ENCODE assay signal across 1 cellular context in genomic region chr9:134443169-134444039, GRCh38.
TF ChIP-seq lines count a peak whose summit lies in the region.

No MANE protein-coding gene starts in this region.

TF ChIP-seq in HepG2, 621 proteins besides CTCF, POLR2A, EP300 and RAD21 (continued from another document and continues in another):
- TF ChIP-seq AHDC1 (CRISPR knock-in tag; IDR thresholded peaks at IDR 0.05; ENCODE audit: borderline replicate concordance) = no peak
- TF ChIP-seq IKZF5 (CRISPR knock-in tag; IDR thresholded peaks at IDR 0.05) = no peak
- peak; percentile 60; the same call in 1 of the 2 replicates for TF ChIP-seq ZNF784 (CRISPR knock-in tag; IDR thresholded peaks at IDR 0.05; ENCODE audit: borderline replicate concordance)
- peak; percentile 39; the same call in 1 of the 2 replicates for TF ChIP-seq TGIF2 (CRISPR knock-in tag; IDR thresholded peaks at IDR 0.05)
- TF ChIP-seq ATF6 (CRISPR knock-in tag; conservative IDR thresholded peaks at IDR 0.05) = 0 out of 2 replicates have a peak, but pooled peaks have one; percentile 57
- no peak for TF ChIP-seq PLRG1 (conservative IDR thresholded peaks at IDR 0.05)
- TF ChIP-seq TEAD3 (CRISPR knock-in tag; optimal IDR thresholded peaks at IDR 0.05; ENCODE audit: borderline replicate concordance) = peak; percentile 60
- TF ChIP-seq TMF1 (CRISPR knock-in tag; IDR thresholded peaks at IDR 0.05; ENCODE audit: low read depth) = no peak
- peak; percentile 86 for TF ChIP-seq ZKSCAN1 (IDR thresholded peaks at IDR 0.05; ENCODE audit: low read length)
- no peak for TF ChIP-seq ZKSCAN5 (CRISPR knock-in tag; IDR thresholded peaks at IDR 0.05)
- peak; percentile 45; the same call in 1 of the 2 replicates for TF ChIP-seq GATAD1 (CRISPR knock-in tag; IDR thresholded peaks at IDR 0.05)
- no peak for TF ChIP-seq HOXA9 (CRISPR knock-in tag; IDR thresholded peaks at IDR 0.05; ENCODE audit: borderline replicate concordance)
- TF ChIP-seq NFIB (CRISPR knock-in tag; IDR thresholded peaks at IDR 0.05; ENCODE audit: borderline replicate concordance) = no peak
- no peak for TF ChIP-seq ZNF318 (CRISPR knock-in tag; IDR thresholded peaks at IDR 0.05)
- TF ChIP-seq ZNF678 (CRISPR knock-in tag; IDR thresholded peaks at IDR 0.05) = no peak
- TF ChIP-seq FOXP1 (IDR thresholded peaks at IDR 0.05) = no peak
- TF ChIP-seq FOXP1 (CRISPR knock-in tag; IDR thresholded peaks at IDR 0.05) = no peak
- no peak for TF ChIP-seq ZNF569 (CRISPR knock-in tag; IDR thresholded peaks at IDR 0.05; ENCODE audit: borderline replicate concordance)
- peak; percentile 42; the same call in 1 of the 2 replicates for TF ChIP-seq ZNF639 (CRISPR knock-in tag; conservative IDR thresholded peaks at IDR 0.05)
- peak; percentile 34; the same call in 1 of the 2 replicates for TF ChIP-seq ZNF350 (CRISPR knock-in tag; IDR thresholded peaks at IDR 0.05; ENCODE audit: borderline replicate concordance, low read depth)
- peak; percentile 83; the same call in 1 of the 2 replicates for TF ChIP-seq HIC2 (CRISPR knock-in tag; IDR thresholded peaks at IDR 0.05; ENCODE audit: low read depth)
- TF ChIP-seq AKNA (CRISPR knock-in tag; IDR thresholded peaks at IDR 0.05; ENCODE audit: borderline replicate concordance) = no peak
- TF ChIP-seq PHB2 (IDR thresholded peaks at IDR 0.05; ENCODE audit: partially characterized antibody) = no peak
- no peak for TF ChIP-seq SRY (CRISPR knock-in tag; IDR thresholded peaks at IDR 0.05)
- no peak for TF ChIP-seq TEAD2 (CRISPR knock-in tag; IDR thresholded peaks at IDR 0.05)
- no peak for TF ChIP-seq NPAS2 (CRISPR knock-in tag; IDR thresholded peaks at IDR 0.05; ENCODE audit: borderline replicate concordance)
